In genomic region chr17:42561908-42562844, GRCh38 we compare ENCODE assay signal across 1 cellular context.
TF ChIP-seq lines count a peak whose summit lies in the region.

TSS of gene COASY (plus strand) at chr17:42562148. CDS start at chr17:42562623, 475 bp downstream.

TF ChIP-seq in GM12878, 131 proteins besides CTCF, POLR2A, EP300 and RAD21 (continued from another document and continues in another):
- TF ChIP-seq ZNF687 (IDR thresholded peaks at IDR 0.05) = peak; percentile 72
- TF ChIP-seq RUNX3 (IDR thresholded peaks at IDR 0.05; ENCODE audit: low read length) = peak; percentile 99
- peak; percentile 74 for TF ChIP-seq SP1 (IDR thresholded peaks at IDR 0.05; ENCODE audit: low read depth, low read length)
- no peak for TF ChIP-seq YBX1 (IDR thresholded peaks at IDR 0.05)
- TF ChIP-seq, protein P1, sequence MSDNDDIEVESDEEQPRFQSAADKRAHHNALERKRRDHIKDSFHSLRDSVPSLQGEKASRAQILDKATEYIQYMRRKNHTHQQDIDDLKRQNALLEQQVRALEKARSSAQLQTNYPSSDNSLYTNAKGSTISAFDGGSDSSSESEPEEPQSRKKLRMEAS (IDR thresholded peaks at IDR 0.05; ENCODE audit: low read depth, low read length) = no peak
- no peak for TF ChIP-seq ZSCAN29 (IDR thresholded peaks at IDR 0.05)
- TF ChIP-seq NFXL1 (IDR thresholded peaks at IDR 0.05; ENCODE audit: borderline replicate concordance) = no peak
- TF ChIP-seq SIN3A (IDR thresholded peaks at IDR 0.05; ENCODE audit: low read depth, low read length) = peak; percentile 54; the same call in 1 of the 2 replicates
- TF ChIP-seq SREBF1 (IDR thresholded peaks at IDR 0.05; ENCODE audit: low read length) = no peak
- TF ChIP-seq HDAC6 (IDR thresholded peaks at IDR 0.05; ENCODE audit: unreplicated experiment) = no peak
- TF ChIP-seq BHLHE40 (IDR thresholded peaks at IDR 0.05; ENCODE audit: borderline replicate concordance in 1 of 2, low read depth in 2 of 2, low read length in 1 of 2) = peak; percentile 15 to 51; a peak in 1 of 4 replicates
- no peak for TF ChIP-seq WRNIP1 (IDR thresholded peaks at IDR 0.05; ENCODE audit: borderline replicate concordance, low read depth, low read length)
- peak; percentile 66 for TF ChIP-seq EED (IDR thresholded peaks at IDR 0.05; ENCODE audit: low read depth)
- no peak for TF ChIP-seq JUND (IDR thresholded peaks at IDR 0.05; ENCODE audit: low read depth, low read length)
- TF ChIP-seq CEBPZ (IDR thresholded peaks at IDR 0.05; ENCODE audit: low read depth, low read length) = no peak
- TF ChIP-seq ATF3 (IDR thresholded peaks at IDR 0.05; ENCODE audit: borderline replicate concordance, extremely low read depth, low read depth, low read length) = no peak
- TF ChIP-seq RBBP5 (conservative IDR thresholded peaks at IDR 0.05) = no peak
- 0 out of 2 replicates have a peak, but pooled peaks have one; percentile 70 for TF ChIP-seq LARP7 (IDR thresholded peaks at IDR 0.05)
- no peak for TF ChIP-seq KLF5 (IDR thresholded peaks at IDR 0.05; ENCODE audit: partially characterized antibody)
- peak; percentile 66; the same call in 1 of the 3 replicates for TF ChIP-seq POU2F2 (IDR thresholded peaks at IDR 0.05; ENCODE audit: borderline replicate concordance, low read depth, low read length)
- no peak for TF ChIP-seq PRDM15 (CRISPR knock-in tag; IDR thresholded peaks at IDR 0.05)
- 0 out of 4 replicates have a peak, but pooled peaks of 1 of the 2 experiments have one; percentile 11 for TF ChIP-seq SRF (IDR thresholded peaks at IDR 0.05; ENCODE audit: low read depth in 2 of 2, low read length in 2 of 2)
- TF ChIP-seq ZNF274 (IDR thresholded peaks at IDR 0.05; ENCODE audit: insufficient read depth, insufficient read length) = no peak
- peak; percentile 82 for TF ChIP-seq MTA2 (IDR thresholded peaks at IDR 0.05; ENCODE audit: low read depth)
- no peak for TF ChIP-seq BMI1 (IDR thresholded peaks at IDR 0.05; ENCODE audit: borderline replicate concordance)
- TF ChIP-seq, protein P2, sequence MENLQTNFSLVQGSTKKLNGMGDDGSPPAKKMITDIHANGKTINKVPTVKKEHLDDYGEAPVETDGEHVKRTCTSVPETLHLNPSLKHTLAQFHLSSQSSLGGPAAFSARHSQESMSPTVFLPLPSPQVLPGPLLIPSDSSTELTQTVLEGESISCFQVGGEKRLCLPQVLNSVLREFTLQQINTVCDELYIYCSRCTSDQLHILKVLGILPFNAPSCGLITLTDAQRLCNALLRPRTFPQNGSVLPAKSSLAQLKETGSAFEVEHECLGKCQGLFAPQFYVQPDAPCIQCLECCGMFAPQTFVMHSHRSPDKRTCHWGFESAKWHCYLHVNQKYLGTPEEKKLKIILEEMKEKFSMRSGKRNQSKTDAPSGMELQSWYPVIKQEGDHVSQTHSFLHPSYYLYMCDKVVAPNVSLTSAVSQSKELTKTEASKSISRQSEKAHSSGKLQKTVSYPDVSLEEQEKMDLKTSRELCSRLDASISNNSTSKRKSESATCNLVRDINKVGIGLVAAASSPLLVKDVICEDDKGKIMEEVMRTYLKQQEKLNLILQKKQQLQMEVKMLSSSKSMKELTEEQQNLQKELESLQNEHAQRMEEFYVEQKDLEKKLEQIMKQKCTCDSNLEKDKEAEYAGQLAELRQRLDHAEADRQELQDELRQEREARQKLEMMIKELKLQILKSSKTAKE (IDR thresholded peaks at IDR 0.05; ENCODE audit: low read depth, poor library complexity, severe bottlenecking) = peak; percentile 50
- TF ChIP-seq, protein P3, sequence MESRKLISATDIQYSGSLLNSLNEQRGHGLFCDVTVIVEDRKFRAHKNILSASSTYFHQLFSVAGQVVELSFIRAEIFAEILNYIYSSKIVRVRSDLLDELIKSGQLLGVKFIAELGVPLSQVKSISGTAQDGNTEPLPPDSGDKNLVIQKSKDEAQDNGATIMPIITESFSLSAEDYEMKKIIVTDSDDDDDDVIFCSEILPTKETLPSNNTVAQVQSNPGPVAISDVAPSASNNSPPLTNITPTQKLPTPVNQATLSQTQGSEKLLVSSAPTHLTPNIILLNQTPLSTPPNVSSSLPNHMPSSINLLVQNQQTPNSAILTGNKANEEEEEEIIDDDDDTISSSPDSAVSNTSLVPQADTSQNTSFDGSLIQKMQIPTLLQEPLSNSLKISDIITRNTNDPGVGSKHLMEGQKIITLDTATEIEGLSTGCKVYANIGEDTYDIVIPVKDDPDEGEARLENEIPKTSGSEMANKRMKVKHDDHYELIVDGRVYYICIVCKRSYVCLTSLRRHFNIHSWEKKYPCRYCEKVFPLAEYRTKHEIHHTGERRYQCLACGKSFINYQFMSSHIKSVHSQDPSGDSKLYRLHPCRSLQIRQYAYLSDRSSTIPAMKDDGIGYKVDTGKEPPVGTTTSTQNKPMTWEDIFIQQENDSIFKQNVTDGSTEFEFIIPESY (IDR thresholded peaks at IDR 0.05) = no peak
- TF ChIP-seq, protein P4, sequence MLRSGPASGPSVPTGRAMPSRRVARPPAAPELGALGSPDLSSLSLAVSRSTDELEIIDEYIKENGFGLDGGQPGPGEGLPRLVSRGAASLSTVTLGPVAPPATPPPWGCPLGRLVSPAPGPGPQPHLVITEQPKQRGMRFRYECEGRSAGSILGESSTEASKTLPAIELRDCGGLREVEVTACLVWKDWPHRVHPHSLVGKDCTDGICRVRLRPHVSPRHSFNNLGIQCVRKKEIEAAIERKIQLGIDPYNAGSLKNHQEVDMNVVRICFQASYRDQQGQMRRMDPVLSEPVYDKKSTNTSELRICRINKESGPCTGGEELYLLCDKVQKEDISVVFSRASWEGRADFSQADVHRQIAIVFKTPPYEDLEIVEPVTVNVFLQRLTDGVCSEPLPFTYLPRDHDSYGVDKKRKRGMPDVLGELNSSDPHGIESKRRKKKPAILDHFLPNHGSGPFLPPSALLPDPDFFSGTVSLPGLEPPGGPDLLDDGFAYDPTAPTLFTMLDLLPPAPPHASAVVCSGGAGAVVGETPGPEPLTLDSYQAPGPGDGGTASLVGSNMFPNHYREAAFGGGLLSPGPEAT (IDR thresholded peaks at IDR 0.05; ENCODE audit: low read depth) = peak; percentile 92
- no peak for TF ChIP-seq PAX8 (IDR thresholded peaks at IDR 0.05)
- no peak for TF ChIP-seq HSF1 (IDR thresholded peaks at IDR 0.05; ENCODE audit: low read depth, low read length)
- TF ChIP-seq ZBTB4 (CRISPR knock-in tag; IDR thresholded peaks at IDR 0.05) = no peak
- no peak for TF ChIP-seq SMC3 (IDR thresholded peaks at IDR 0.05; ENCODE audit: borderline replicate concordance, low read length)
- TF ChIP-seq IKZF1 (conservative IDR thresholded peaks at IDR 0.05) = peak; percentile 91
- peak; percentile 36; the same call in 1 of the 2 replicates for TF ChIP-seq NR2F1 (conservative IDR thresholded peaks at IDR 0.05)
- peak; percentile 100 for TF ChIP-seq CBFB (IDR thresholded peaks at IDR 0.05; ENCODE audit: low read depth)
